9 cellular contexts compared by ENCODE assay signal in genomic region chr2:204967199-204967995, GRCh38.
A peak's percentile ranks its signal among the peaks of the same experiment; 100 is the strongest.
DNase-seq lines count a peak whose midpoint lies in the region; ATAC-seq and TF ChIP-seq lines count a peak whose summit lies in the region.
"Had no signal": no experiment of that assay in that cellular context is flagged by ENCODE, and none has a peak within 500 bp of the region (broad histone marks: within the 10 kb centered on the region; RNA-seq: fewer than 3 reads in every experiment).

No MANE protein-coding gene starts in this region.

- no peak overlapping the region for H3K4me3 ChIP-seq in OCI-LY3 (ENCODE audit: low read length)

- ATAC-seq in GM21360 (IDR thresholded peaks at IDR 0.05; ENCODE audit: unreplicated experiment) (no peak), HG03439 (IDR thresholded peaks at IDR 0.05; ENCODE audit: unreplicated experiment) (no peak)
- ATAC-seq: stimulated activated naive B cell treated with anti-CD40 and anti-IgM and Interleukin-4, amounts not matched to agents 10 μg/mL and 1 μg/mL and 100 μg/mL, for 72 hours had no signal

- H3K4me2 ChIP-seq in OCI-LY3 (ENCODE audit: low read length), result no peak overlapping the region

- H3K36me3 ChIP-seq in OCI-LY3 (replicated peaks; ENCODE audit: low read depth, low read length), result no peaks in the 10 kb centered on the region

- peak overlapping the region; percentile 26; the same call in 1 of the 2 replicates for H2AFZ ChIP-seq in OCI-LY3 (ENCODE audit: low read depth, low read length)
- H2AFZ ChIP-seq: parathyroid adenoma had no signal

- H3K9me3 ChIP-seq in OCI-LY3 (ENCODE audit: insufficient read depth, low read length), result no peaks in the 10 kb centered on the region

- H4K20me1 ChIP-seq in OCI-LY3 (ENCODE audit: insufficient read depth, low read length), result no peaks in the 10 kb centered on the region

- H3K9ac ChIP-seq in OCI-LY3 (ENCODE audit: low read length), result no peak overlapping the region
- H3K9ac ChIP-seq: parathyroid adenoma had no signal

- 0 out of 2 replicates have a peak, but pooled peaks cover 3% of the 10 kb centered on the region for H3K27me3 ChIP-seq in OCI-LY3 (ENCODE audit: low read depth, low read length)

- no peak overlapping the region for H3K27ac ChIP-seq in OCI-LY3 (ENCODE audit: low read length)
- H3K27ac ChIP-seq: parathyroid adenoma had no signal

- DNase-seq in activated CD4-positive, alpha-beta T cell treated with anti-CD3 and anti-CD28 coated beads, Interleukin-2, amount 50 U/mL, for 1 hour, result peak; percentile 43
- DNase-seq in dermis blood vessel endothelial cell, result peak; percentile 2
- DNase-seq in stimulated activated CD8-positive, alpha-beta memory T cell treated with anti-CD3 and anti-CD28 coated beads, Interleukin-4, amount 100 ng/mL, for 48 hours, result peak; percentile 42
- no peak for DNase-seq in COLO829 (ENCODE audit: low spot score)
- DNase-seq: stimulated activated naive B cell treated with anti-CD40 and anti-IgM and Interleukin-4, amounts not matched to agents 10 μg/mL and 1 μg/mL and 100 μg/mL, for 72 hours had no signal

- H3K4me1 ChIP-seq in OCI-LY3 (ENCODE audit: low read length), result no peaks in the 10 kb centered on the region
- H3K4me1 ChIP-seq: parathyroid adenoma had no signal

- TF ChIP-seq CTCF in OCI-LY3 (IDR thresholded peaks at IDR 0.05; ENCODE audit: low read depth, low read length), result no peak

- H3K79me2 ChIP-seq in OCI-LY3 (ENCODE audit: low read length), result no peaks in the 10 kb centered on the region
